Comparison of ENCODE assay signal across 12 cellular contexts in genomic region chr19:3234800-3235199, GRCh38. TPM values are rescaled to one million over a fixed set of nuclear protein-coding genes. Genes with fewer than 3 reads are reported as not detected.
DNase-seq lines count a peak whose midpoint lies in the region; ATAC-seq and TF ChIP-seq lines count a peak whose summit lies in the region.
"Had no signal": no experiment of that assay in that cellular context is flagged by ENCODE, and none has a peak within 500 bp of the region (broad histone marks: within the 10 kb centered on the region; RNA-seq: fewer than 3 reads in every experiment).

No MANE protein-coding gene starts in this region.

- no peaks in the 10 kb centered on the region for H3F3A ChIP-seq in neural cell (ENCODE audit: insufficient read depth, low read length, poor library complexity, severe bottlenecking)

- no peaks in the 10 kb centered on the region for H3K4me1 ChIP-seq in upper lobe of left lung
- H3K4me1 ChIP-seq: prostate gland had no signal

- TF ChIP-seq CTCF in neural cell (IDR thresholded peaks at IDR 0.05; ENCODE audit: poor library complexity, severe bottlenecking) (peak; percentile 28), upper lobe of left lung (IDR thresholded peaks at IDR 0.05) (no peak)

- H3K36me3 ChIP-seq in neural cell (ENCODE audit: insufficient read depth, low read length) (no peaks in the 10 kb centered on the region), upper lobe of left lung (no peaks in the 10 kb centered on the region)
- H3K36me3 ChIP-seq: prostate gland had no signal

- DNase-seq in activated CD4-positive, CD25-positive, alpha-beta regulatory T cell treated with anti-CD3 and anti-CD28 coated beads, Interleukin-2, amount 50 U/mL, for 72 hours: peak; percentile 58
- no peak for DNase-seq in activated CD4-positive, CD25-positive, alpha-beta regulatory T cell (lab: John Stamatoyannopoulos, UW)
- peak; percentile 60 for DNase-seq in HEK293T (ENCODE audit: extremely low spot score)
- peak; percentile 77 for DNase-seq in activated CD8-positive, alpha-beta memory T cell treated with anti-CD3 and anti-CD28 coated beads, Interleukin-2, amount 50 U/mL, for 48 hours
- DNase-seq in glomerular visceral epithelial cell (ENCODE audit: extremely low spot score): no peak
- DNase-seq in upper lobe of left lung: no peak
- no peak for DNase-seq in T-cell
- DNase-seq: activated B cell treated with CpG ODN at 0.5 μM for 24 hours had no signal

- H3K9me3 ChIP-seq in neural cell (ENCODE audit: low read length) (no peaks in the 10 kb centered on the region), upper lobe of left lung (no peaks in the 10 kb centered on the region)
- H3K9me3 ChIP-seq: prostate gland had no signal

- WGBS in upper lobe of left lung, 2 donors: 70 to 73% methylated on average over 9 of the region's 9 CpGs

- CTCF ChIA-PET in HEK293T (lab: Yijun Ruan, JAX) (interaction anchor here (0.9 kb wide), 1 partner anchor 32 kb away, joined by 3 read pairs; no protein-coding TSS in a partner anchor), T-cell (lab: Charles Lee) (no interaction called here)

- no peak overlapping the region for H3K9ac ChIP-seq in neural cell (ENCODE audit: low read length)

- no peaks in the 10 kb centered on the region for H3K9me2 ChIP-seq in neural cell (ENCODE audit: insufficient read depth, low read length)

- no peak overlapping the region for H3K4me2 ChIP-seq in neural cell (ENCODE audit: low read length)

- TF ChIP-seq EP300 in neural cell (conservative IDR thresholded peaks at IDR 0.05; ENCODE audit: poor library complexity, severe bottlenecking) (no peak), upper lobe of left lung (IDR thresholded peaks at IDR 0.05) (no peak)

- H4K20me1 ChIP-seq in neural cell (ENCODE audit: insufficient read depth): peaks cover 5% of the 10 kb centered on the region

- H3K27me3 ChIP-seq in neural cell (ENCODE audit: insufficient read depth, low read depth, low read length) (no peaks in the 10 kb centered on the region), upper lobe of left lung (no peaks in the 10 kb centered on the region)

- peaks cover 11 to 25% of the 10 kb centered on the region in 2 donors for H3K27me3 Mint-ChIP-seq in T-cell

- no peak for TF ChIP-seq POLR2A in upper lobe of left lung (IDR thresholded peaks at IDR 0.05)

- H3K27ac Mint-ChIP-seq in T-cell: peak overlapping the region in 1 of 2 donors; percentile 50
- H3K27ac Mint-ChIP-seq: activated B cell treated with CpG ODN at 0.5 μM for 24 hours had no signal

- H2AFZ ChIP-seq in neural cell (ENCODE audit: low read depth, low read length): no peak overlapping the region

- H3K36me3 Mint-ChIP-seq in T-cell: no peaks in the 10 kb centered on the region

- no peak overlapping the region for H3K4me3 Mint-ChIP-seq in T-cell
- H3K4me3 Mint-ChIP-seq: activated B cell treated with CpG ODN at 0.5 μM for 24 hours had no signal

- H3K4me3 ChIP-seq in neural cell (ENCODE audit: low read length): no peak overlapping the region
- H3K4me3 ChIP-seq in upper lobe of left lung: no peak overlapping the region
- H3K4me3 ChIP-seq: prostate gland had no signal

- peaks cover 33% of the 10 kb centered on the region for H3K79me2 ChIP-seq in neural cell (replicated peaks; ENCODE audit: insufficient read depth, low read length)

- no peaks in the 10 kb centered on the region for H3K4me1 Mint-ChIP-seq in T-cell
- H3K4me1 Mint-ChIP-seq: activated B cell treated with CpG ODN at 0.5 μM for 24 hours had no signal

- ATAC-seq in upper lobe of left lung (ENCODE audit: low FRiP score in 2 of 2) (no peak), T-cell (replicated peaks in 1 of 4) (no peak)
- ATAC-seq: Right ventricle myocardium inferior had no signal

- TF ChIP-seq RAD21 in neural cell (conservative IDR thresholded peaks at IDR 0.05): no peak

- H3K27ac ChIP-seq in neural cell (ENCODE audit: low read length): no peak overlapping the region
- H3K27ac ChIP-seq in upper lobe of left lung: no peak overlapping the region
- H3K27ac ChIP-seq: prostate gland had no signal

- POLR2A ChIA-PET in HEK293T (lab: Yijun Ruan, JAX): no interaction called here
- POLR2A ChIA-PET in T-cell (lab: Charles Lee): no interaction called here

- H3K9me3 Mint-ChIP-seq in T-cell: no peaks in the 10 kb centered on the region
- H3K9me3 Mint-ChIP-seq: activated B cell treated with CpG ODN at 0.5 μM for 24 hours had no signal

TF ChIP-seq in HEK293T, 16 proteins besides CTCF, POLR2A, EP300 and RAD21:
- TF ChIP-seq NFRKB (IDR thresholded peaks at IDR 0.05): no peak
- TF ChIP-seq, protein P1, sequence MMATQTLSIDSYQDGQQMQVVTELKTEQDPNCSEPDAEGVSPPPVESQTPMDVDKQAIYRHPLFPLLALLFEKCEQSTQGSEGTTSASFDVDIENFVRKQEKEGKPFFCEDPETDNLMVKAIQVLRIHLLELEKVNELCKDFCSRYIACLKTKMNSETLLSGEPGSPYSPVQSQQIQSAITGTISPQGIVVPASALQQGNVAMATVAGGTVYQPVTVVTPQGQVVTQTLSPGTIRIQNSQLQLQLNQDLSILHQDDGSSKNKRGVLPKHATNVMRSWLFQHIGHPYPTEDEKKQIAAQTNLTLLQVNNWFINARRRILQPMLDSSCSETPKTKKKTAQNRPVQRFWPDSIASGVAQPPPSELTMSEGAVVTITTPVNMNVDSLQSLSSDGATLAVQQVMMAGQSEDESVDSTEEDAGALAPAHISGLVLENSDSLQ (IDR thresholded peaks at IDR 0.05): no peak
- TF ChIP-seq L3MBTL2 (conservative IDR thresholded peaks at IDR 0.05): no peak
- no peak for TF ChIP-seq LEF1 (IDR thresholded peaks at IDR 0.05; ENCODE audit: borderline replicate concordance)
- no peak for TF ChIP-seq CTBP1 (IDR thresholded peaks at IDR 0.05; ENCODE audit: borderline replicate concordance)
- no peak for TF ChIP-seq ELF4 (IDR thresholded peaks at IDR 0.05)
- no peak for TF ChIP-seq BHLHE40 (IDR thresholded peaks at IDR 0.05; ENCODE audit: borderline replicate concordance)
- no peak for TF ChIP-seq TARDBP (IDR thresholded peaks at IDR 0.05)
- no peak for TF ChIP-seq FOXM1 (IDR thresholded peaks at IDR 0.05; ENCODE audit: borderline replicate concordance)
- TF ChIP-seq FOXK2 (IDR thresholded peaks at IDR 0.05): no peak
- TF ChIP-seq ARNT (IDR thresholded peaks at IDR 0.05): no peak
- no peak for TF ChIP-seq FOXA1 (IDR thresholded peaks at IDR 0.05)
- TF ChIP-seq SP1 (IDR thresholded peaks at IDR 0.05): no peak
- no peak for TF ChIP-seq ZNF384 (IDR thresholded peaks at IDR 0.05)
- TF ChIP-seq HDGF (IDR thresholded peaks at IDR 0.05; ENCODE audit: borderline replicate concordance): no peak

TF ChIP-seq in neural cell, 6 proteins besides CTCF, POLR2A, EP300 and RAD21:
- TF ChIP-seq SMC3 (conservative IDR thresholded peaks at IDR 0.05; ENCODE audit: poor library complexity) (no peak), TAF1 (IDR thresholded peaks at IDR 0.05; ENCODE audit: low read depth) (no peak)

RNA-seq across cellular contexts. Expression of gene CELF5, which starts 10.3 kb away (rescaled TPM):
- 130 and 147 TPM in 2 replicates for polyA plus RNA-seq in neural cell
- polyA minus RNA-seq in neural cell: 103 and 118 TPM in 2 replicates
- total RNA-seq in upper lobe of left lung (under 1 TPM in 2 of 6 donors, not detected in 4; 0.49 to 0.76 TPM), T-cell (1 to 10 TPM in 1 of 5 donors, under 1 TPM in 3, not detected in 1; 0.23 to 1.9 (median 0.39) TPM)
- total RNA-seq: activated B cell treated with CpG ODN at 0.5 μM for 24 hours, Right ventricle myocardium inferior had no signal

RNA-seq across cellular contexts. Expression of gene NCLN, which starts 49.1 kb away (rescaled TPM):
- polyA plus RNA-seq in neural cell: 21.1 and 23.5 TPM in 2 replicates
- polyA minus RNA-seq in neural cell: 13.7 and 20.9 TPM in 2 replicates
- total RNA-seq in upper lobe of left lung (10 to 100 TPM; 35.6 to 87.0 (median 72.5) TPM), T-cell (10 to 100 TPM; 47.2 to 69.5 (median 61.0) TPM)

RNA-seq across cellular contexts. Expression of gene S1PR4, which starts 56.2 kb away (rescaled TPM):
- polyA plus RNA-seq in neural cell: not detected in 2 replicates
- not detected in 2 replicates for polyA minus RNA-seq in neural cell
- total RNA-seq in upper lobe of left lung (10 to 100 TPM; 19.1 to 41.6 (median 33.7) TPM), T-cell (100 to 1,000 TPM in 3 of 5 donors, 10 to 100 TPM in 2; 77.0 to 345 (median 324) TPM)
- total RNA-seq: astrocyte had no signal

Comparison
In these comparisons a context has a peak if more than half of its experiments do, and no peak if none do; other contexts are left out.
1. DNase-seq: peak in activated CD4-positive, CD25-positive, alpha-beta regulatory T cell treated with anti-CD3 and anti-CD28 coated beads, Interleukin-2, amount 50 U/mL, for 72 hours (single experiment), HEK293T (single experiment) and activated CD8-positive, alpha-beta memory T cell treated with anti-CD3 and anti-CD28 coated beads, Interleukin-2, amount 50 U/mL, for 48 hours (single experiment); none in activated CD4-positive, CD25-positive, alpha-beta regulatory T cell (0 of 4), glomerular visceral epithelial cell (single experiment), upper lobe of left lung (0 of 2) and T-cell (0 of 34).